In the genomic region with DNA sequence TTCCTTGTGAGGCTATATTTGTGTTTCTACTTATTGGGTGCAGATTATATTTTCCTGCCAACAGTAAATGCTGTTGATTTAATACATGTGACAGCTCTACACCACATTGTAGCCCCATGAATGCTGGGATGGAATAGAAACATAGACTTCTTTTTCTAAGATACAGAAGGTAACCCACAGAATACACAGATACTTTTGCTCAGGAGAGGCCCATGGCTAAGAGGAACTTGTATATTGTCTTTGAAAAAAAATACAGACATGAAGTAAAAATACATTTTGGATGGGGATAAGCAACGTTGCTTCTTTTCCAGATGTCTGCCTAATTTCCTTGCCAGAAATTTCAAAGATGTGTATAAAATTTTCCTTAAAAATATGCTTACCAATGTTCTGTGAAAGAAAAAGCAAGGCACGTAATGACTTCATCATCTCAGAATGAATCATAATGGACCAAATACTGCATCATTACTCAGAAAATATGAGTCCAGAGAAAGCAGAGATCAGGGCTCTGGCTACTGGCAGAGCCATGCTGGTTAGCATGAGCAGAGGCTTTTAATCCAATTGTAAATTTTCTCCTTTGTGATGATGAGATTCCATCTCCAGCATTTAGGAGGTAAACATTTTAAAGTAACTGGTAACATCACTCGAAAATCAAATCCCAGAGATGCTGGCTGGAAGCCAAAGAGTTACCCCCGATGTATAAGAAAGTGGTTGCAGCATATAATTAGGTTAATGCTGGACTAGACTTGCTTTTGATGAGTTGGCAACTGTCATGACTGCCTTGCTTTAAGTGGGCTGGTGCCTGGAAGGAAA, we compare ENCODE assay signal across 15 cellular contexts.
DNase-seq lines count a peak whose midpoint lies in the region; ATAC-seq and TF ChIP-seq lines count a peak whose summit lies in the region.
"Had no signal": no experiment of that assay in that cellular context is flagged by ENCODE, and none has a peak within 500 bp of the region (broad histone marks: within the 10 kb centered on the region; RNA-seq: fewer than 3 reads in every experiment).

No MANE protein-coding gene starts in this region.

- no peak overlapping the region for H3K4me3 ChIP-seq in thoracic aorta

- H3K4me1 ChIP-seq in thoracic aorta (ENCODE audit: control insufficient read depth in 1 of 2, low read depth in 2 of 2), result no peaks in the 10 kb centered on the region
- H3K4me1 ChIP-seq: parathyroid adenoma had no signal

- no peaks in the 10 kb centered on the region for H3K27me3 ChIP-seq in thoracic aorta (replicated peaks; ENCODE audit: insufficient read depth)

- no peaks in the 10 kb centered on the region for H3K9me3 ChIP-seq in thoracic aorta

- no peak for TF ChIP-seq CTCF in thoracic aorta (IDR thresholded peaks at IDR 0.05)

- no peak overlapping the region for H3K27ac ChIP-seq in thoracic aorta
- H3K27ac ChIP-seq: 22Rv1, parathyroid adenoma had no signal

- intact Hi-C loops in posterior vena cava (cut with DNase I), result no loop called here

- peak; percentile 1 for DNase-seq in NCI-H146 (lab: John Stamatoyannopoulos, UW)
- no peak for DNase-seq in NCI-H146 treated with DMSO at 0.1 percent for 48 hours (lab: John Stamatoyannopoulos, UW; ENCODE audit: unreplicated experiment)
- DNase-seq in NCI-H69 (lab: John Stamatoyannopoulos, UW), result peak; percentile 90
- DNase-seq in fibroblast of gingiva (ENCODE audit: low read depth), result peak; percentile 38
- DNase-seq in thoracic aorta (ENCODE audit: low spot score), result no peak
- no peak for DNase-seq in left lobe of liver (ENCODE audit: low spot score)
- no peak for DNase-seq in T-helper 2 cell
- no peak for DNase-seq in posterior vena cava (ENCODE audit: low spot score)
- DNase-seq: activated CD4-positive, alpha-beta T cell treated with anti-CD3 and anti-CD28 coated beads for 4 hours; cerebellar nuclear complex; DMS53; left ventricle myocardium superior; T-helper 1 cell had no signal

- no peaks in the 10 kb centered on the region for H3K36me3 ChIP-seq in thoracic aorta

- ATAC-seq in thoracic aorta (ENCODE audit: insufficient number of reproducible peaks, low FRiP score, low read depth) (peak; percentile 43), left lobe of liver (no peak)
- ATAC-seq: left ventricle myocardium superior had no signal

Comparison
In these comparisons a context has a peak if more than half of its experiments do, and no peak if none do; other contexts are left out.
1. DNase-seq: peak in NCI-H146 (single experiment), NCI-H69 (single experiment) and fibroblast of gingiva (single experiment); none in NCI-H146 treated with DMSO at 0.1 percent for 48 hours (single experiment), thoracic aorta (single experiment), left lobe of liver (single experiment), T-helper 2 cell (0 of 5) and posterior vena cava (single experiment).